ENCODE assay signal across 9 cellular contexts in the genomic region with DNA sequence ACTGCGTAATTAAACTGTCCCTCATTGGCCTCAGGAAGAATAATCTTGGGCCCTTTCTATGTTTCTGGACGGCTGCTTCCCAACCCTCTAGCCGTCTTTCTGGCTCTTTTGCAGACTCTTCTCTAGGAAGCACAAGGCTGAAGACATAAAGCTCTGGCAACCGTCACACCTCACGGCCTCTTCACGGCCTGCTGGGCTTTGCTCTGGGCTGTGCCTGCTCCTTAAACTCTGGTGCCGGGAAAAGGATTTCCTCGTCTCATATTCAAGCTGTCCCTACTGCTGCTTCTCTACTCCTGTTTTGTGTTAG. TPM values are rescaled to one million over a fixed set of nuclear protein-coding genes. Genes with fewer than 3 reads are reported as not detected.
DNase-seq lines count a peak whose midpoint lies in the region; ATAC-seq, FAIRE-seq and TF ChIP-seq lines count a peak whose summit lies in the region.
"Had no signal": no experiment of that assay in that cellular context is flagged by ENCODE, and none has a peak within 500 bp of the region (broad histone marks: within the 10 kb centered on the region; RNA-seq: fewer than 3 reads in every experiment).

No MANE protein-coding gene starts in this region.

- no peaks in the 10 kb centered on the region for H3K9me3 ChIP-seq in left lung
- H3K9me3 ChIP-seq in thoracic aorta, result no peaks in the 10 kb centered on the region

- H3K4me3 Mint-ChIP-seq in T-helper 1 cell treated with Interleukin-12 subunit alpha and Interleukin-12 subunit beta and Interleukin-4 antibody, amounts not matched to agents 30 μg/mL and 1 μg/mL, for 36 hours, result peak overlapping the region; percentile 91

- FAIRE-seq in GM19239 (lab: Jason Lieb, UNC), result no peak
- FAIRE-seq: A204.1 had no signal

- ATAC-seq in activated naive CD4-positive, alpha-beta T cell treated with anti-CD3 and anti-CD28 coated beads, Interleukin-2, amount 50 U/mL, for 72 hours, result no peak
- no peak for ATAC-seq in left lung
- no peak for ATAC-seq in thoracic aorta (ENCODE audit: insufficient number of reproducible peaks, low FRiP score, low read depth)

- H3K36me3 ChIP-seq in left lung, result peaks cover 0 to 8% of the 10 kb centered on the region in 2 donors
- no peaks in the 10 kb centered on the region for H3K36me3 ChIP-seq in thoracic aorta

- peak overlapping the region; percentile 75 to 93 for H3K27ac ChIP-seq in left lung
- H3K27ac ChIP-seq in thoracic aorta, result peak overlapping the region; percentile 43 to 51

- no peaks in the 10 kb centered on the region for H3K27me3 Mint-ChIP-seq in T-helper 1 cell treated with Interleukin-12 subunit alpha and Interleukin-12 subunit beta and Interleukin-4 antibody, amounts not matched to agents 30 μg/mL and 1 μg/mL, for 36 hours (ENCODE audit: low read depth)

- peaks cover 2% of the 10 kb centered on the region for H3K9me3 Mint-ChIP-seq in T-helper 1 cell treated with Interleukin-12 subunit alpha and Interleukin-12 subunit beta and Interleukin-4 antibody, amounts not matched to agents 30 μg/mL and 1 μg/mL, for 36 hours
- peaks cover 0 to 3% of the 10 kb centered on the region in 2 donors for H3K9me3 Mint-ChIP-seq in activated naive CD4-positive, alpha-beta T cell treated with anti-CD3 and anti-CD28 coated beads, Interleukin-2, amount 50 U/mL, for 72 hours

- TF ChIP-seq CTCF in left lung (IDR thresholded peaks at IDR 0.05), result no peak
- no peak for TF ChIP-seq CTCF in thoracic aorta (IDR thresholded peaks at IDR 0.05)

- H3K4me3 ChIP-seq in left lung (peak overlapping the region in 1 of 2 donors; percentile 36), thoracic aorta (peak overlapping the region; percentile 59)

- DNase-seq in T-helper 1 cell (no peak), left lung (no peak), thoracic aorta (ENCODE audit: low spot score) (no peak), NCI-H345 treated with DMSO at 0.1 percent for 48 hours (lab: John Stamatoyannopoulos, UW; ENCODE audit: unreplicated experiment) (no peak), GM19239 (ENCODE audit: insufficient read length, low spot score) (no peak), NCI-H187 (lab: John Stamatoyannopoulos, UW) (no peak)
- DNase-seq in activated naive CD4-positive, alpha-beta T cell treated with anti-CD3 and anti-CD28 coated beads, Interleukin-2, amount 50 U/mL, for 72 hours (ENCODE audit: low spot score in 2 of 2), result no peak

- H3K4me1 ChIP-seq in left lung (peaks cover 9 to 51% of the 10 kb centered on the region in 2 donors), thoracic aorta (ENCODE audit: control insufficient read depth in 1 of 2, low read depth in 2 of 2) (peaks cover 60 to 89% of the 10 kb centered on the region in 2 donors)

- H3K27me3 ChIP-seq in left lung (no peaks in the 10 kb centered on the region), thoracic aorta (replicated peaks; ENCODE audit: insufficient read depth) (no peaks in the 10 kb centered on the region)

- peaks cover 47% of the 10 kb centered on the region for H3K36me3 Mint-ChIP-seq in T-helper 1 cell treated with Interleukin-12 subunit alpha and Interleukin-12 subunit beta and Interleukin-4 antibody, amounts not matched to agents 30 μg/mL and 1 μg/mL, for 36 hours (ENCODE audit: low read depth)
- H3K36me3 Mint-ChIP-seq in activated naive CD4-positive, alpha-beta T cell treated with anti-CD3 and anti-CD28 coated beads, Interleukin-2, amount 50 U/mL, for 72 hours, result peaks cover 40 to 50% of the 10 kb centered on the region in 2 donors

- intact Hi-C loops in left lung (cut with DNase I), result no loop called here

- H3K4me1 Mint-ChIP-seq in T-helper 1 cell treated with Interleukin-12 subunit alpha and Interleukin-12 subunit beta and Interleukin-4 antibody, amounts not matched to agents 30 μg/mL and 1 μg/mL, for 36 hours (ENCODE audit: low read depth), result peaks cover 63% of the 10 kb centered on the region

- H3K27ac Mint-ChIP-seq in T-helper 1 cell treated with Interleukin-12 subunit alpha and Interleukin-12 subunit beta and Interleukin-4 antibody, amounts not matched to agents 30 μg/mL and 1 μg/mL, for 36 hours, result peak overlapping the region; percentile 91
- H3K27ac Mint-ChIP-seq in activated naive CD4-positive, alpha-beta T cell treated with anti-CD3 and anti-CD28 coated beads, Interleukin-2, amount 50 U/mL, for 72 hours, result peak overlapping the region; percentile 99

RNA-seq across cellular contexts. Expression of gene WIPF1, which starts 36.0 kb away (rescaled TPM):
- 100 to 1,000 TPM; 138 to 262 TPM for total RNA-seq in activated naive CD4-positive, alpha-beta T cell treated with anti-CD3 and anti-CD28 coated beads, Interleukin-2, amount 50 U/mL, for 72 hours
- total RNA-seq in left lung (100 to 1,000 TPM in 1 of 2 donors, 10 to 100 TPM in 1; 47.5 to 117 TPM), thoracic aorta (10 to 100 TPM; 50.4 to 58.8 TPM)
